ENCODE assay signal across 1 cellular context in the genomic region with DNA sequence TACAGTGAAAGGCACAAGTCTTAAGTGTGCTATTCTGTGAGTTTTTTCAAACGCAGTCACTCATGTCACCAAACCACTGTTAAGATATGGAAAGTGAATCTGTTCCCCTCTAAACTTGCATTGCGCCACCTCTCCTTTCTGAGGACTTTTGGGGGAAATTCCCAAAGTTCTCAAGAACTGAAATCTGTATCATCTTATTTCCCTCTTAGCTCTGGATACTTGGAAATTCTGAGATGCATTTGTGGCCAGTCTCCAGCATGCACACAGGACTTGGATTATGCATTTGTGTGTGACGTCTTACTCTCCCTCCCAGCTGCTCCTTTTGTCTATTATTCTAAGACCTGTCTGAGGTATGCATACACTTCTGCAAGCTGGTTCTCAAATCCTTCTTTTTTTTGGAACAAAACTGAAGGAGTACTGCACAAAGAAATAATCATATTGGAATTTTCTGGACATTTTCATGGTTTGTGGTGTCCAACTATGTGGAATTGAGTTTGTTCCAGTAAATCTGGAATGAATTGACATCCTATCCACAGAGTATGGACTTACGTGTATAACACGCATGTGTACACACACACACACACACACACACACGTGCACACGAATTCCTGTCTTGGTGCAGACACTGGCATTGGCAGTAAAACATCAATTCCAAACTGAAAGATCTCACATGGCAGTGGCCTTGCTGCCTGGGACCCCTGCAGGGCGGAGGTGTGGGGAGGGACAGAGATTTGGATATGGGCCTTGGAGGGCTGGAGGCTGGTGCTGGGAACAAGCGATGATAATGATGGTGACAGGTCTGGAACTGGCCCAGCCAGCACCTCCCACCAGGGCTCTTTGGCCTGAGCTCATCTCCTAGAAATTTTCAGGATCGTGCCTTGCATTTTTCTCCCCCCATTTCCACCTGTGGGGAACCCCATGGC.
TF ChIP-seq lines count a peak whose summit lies in the region.

No MANE protein-coding gene starts in this region.

TF ChIP-seq in GM23338, 12 proteins besides CTCF, POLR2A, EP300 and RAD21:
- TF ChIP-seq, protein P1, sequence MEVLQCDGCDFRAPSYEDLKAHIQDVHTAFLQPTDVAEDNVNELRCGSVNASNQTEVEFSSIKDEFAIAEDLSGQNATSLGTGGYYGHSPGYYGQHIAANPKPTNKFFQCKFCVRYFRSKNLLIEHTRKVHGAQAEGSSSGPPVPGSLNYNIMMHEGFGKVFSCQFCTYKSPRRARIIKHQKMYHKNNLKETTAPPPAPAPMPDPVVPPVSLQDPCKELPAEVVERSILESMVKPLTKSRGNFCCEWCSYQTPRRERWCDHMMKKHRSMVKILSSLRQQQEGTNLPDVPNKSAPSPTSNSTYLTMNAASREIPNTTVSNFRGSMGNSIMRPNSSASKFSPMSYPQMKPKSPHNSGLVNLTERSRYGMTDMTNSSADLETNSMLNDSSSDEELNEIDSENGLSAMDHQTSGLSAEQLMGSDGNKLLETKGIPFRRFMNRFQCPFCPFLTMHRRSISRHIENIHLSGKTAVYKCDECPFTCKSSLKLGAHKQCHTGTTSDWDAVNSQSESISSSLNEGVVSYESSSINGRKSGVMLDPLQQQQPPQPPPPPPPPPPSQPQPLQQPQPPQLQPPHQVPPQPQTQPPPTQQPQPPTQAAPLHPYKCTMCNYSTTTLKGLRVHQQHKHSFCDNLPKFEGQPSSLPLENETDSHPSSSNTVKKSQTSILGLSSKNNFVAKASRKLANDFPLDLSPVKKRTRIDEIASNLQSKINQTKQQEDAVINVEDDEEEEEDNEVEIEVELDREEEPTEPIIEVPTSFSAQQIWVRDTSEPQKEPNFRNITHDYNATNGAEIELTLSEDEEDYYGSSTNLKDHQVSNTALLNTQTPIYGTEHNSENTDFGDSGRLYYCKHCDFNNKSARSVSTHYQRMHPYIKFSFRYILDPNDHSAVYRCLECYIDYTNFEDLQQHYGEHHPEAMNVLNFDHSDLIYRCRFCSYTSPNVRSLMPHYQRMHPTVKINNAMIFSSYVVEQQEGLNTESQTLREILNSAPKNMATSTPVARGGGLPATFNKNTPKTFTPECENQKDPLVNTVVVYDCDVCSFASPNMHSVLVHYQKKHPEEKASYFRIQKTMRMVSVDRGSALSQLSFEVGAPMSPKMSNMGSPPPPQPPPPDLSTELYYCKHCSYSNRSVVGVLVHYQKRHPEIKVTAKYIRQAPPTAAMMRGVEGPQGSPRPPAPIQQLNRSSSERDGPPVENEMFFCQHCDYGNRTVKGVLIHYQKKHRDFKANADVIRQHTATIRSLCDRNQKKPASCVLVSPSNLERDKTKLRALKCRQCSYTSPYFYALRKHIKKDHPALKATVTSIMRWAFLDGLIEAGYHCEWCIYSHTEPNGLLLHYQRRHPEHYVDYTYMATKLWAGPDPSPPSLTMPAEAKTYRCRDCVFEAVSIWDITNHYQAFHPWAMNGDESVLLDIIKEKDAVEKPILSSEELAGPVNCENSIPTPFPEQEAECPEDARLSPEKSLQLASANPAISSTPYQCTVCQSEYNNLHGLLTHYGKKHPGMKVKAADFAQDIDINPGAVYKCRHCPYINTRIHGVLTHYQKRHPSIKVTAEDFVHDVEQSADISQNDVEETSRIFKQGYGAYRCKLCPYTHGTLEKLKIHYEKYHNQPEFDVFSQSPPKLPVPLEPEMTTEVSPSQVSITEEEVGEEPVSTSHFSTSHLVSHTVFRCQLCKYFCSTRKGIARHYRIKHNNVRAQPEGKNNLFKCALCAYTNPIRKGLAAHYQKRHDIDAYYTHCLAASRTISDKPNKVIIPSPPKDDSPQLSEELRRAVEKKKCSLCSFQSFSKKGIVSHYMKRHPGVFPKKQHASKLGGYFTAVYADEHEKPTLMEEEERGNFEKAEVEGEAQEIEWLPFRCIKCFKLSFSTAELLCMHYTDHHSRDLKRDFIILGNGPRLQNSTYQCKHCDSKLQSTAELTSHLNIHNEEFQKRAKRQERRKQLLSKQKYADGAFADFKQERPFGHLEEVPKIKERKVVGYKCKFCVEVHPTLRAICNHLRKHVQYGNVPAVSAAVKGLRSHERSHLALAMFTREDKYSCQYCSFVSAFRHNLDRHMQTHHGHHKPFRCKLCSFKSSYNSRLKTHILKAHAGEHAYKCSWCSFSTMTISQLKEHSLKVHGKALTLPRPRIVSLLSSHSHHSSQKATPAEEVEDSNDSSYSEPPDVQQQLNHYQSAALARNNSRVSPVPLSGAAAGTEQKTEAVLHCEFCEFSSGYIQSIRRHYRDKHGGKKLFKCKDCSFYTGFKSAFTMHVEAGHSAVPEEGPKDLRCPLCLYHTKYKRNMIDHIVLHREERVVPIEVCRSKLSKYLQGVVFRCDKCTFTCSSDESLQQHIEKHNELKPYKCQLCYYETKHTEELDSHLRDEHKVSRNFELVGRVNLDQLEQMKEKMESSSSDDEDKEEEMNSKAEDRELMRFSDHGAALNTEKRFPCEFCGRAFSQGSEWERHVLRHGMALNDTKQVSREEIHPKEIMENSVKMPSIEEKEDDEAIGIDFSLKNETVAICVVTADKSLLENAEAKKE (CRISPR knock-in tag; IDR thresholded peaks at IDR 0.05): no peak
- TF ChIP-seq ZNF114 (CRISPR knock-in tag; IDR thresholded peaks at IDR 0.05) (no peak), JUNB (IDR thresholded peaks at IDR 0.05; ENCODE audit: unreplicated experiment) (no peak), POLR2AphosphoS5 (IDR thresholded peaks at IDR 0.05; ENCODE audit: low read depth) (no peak), EZH2phosphoT487 (IDR thresholded peaks at IDR 0.05; ENCODE audit: unreplicated experiment) (no peak), ZNF331 (CRISPR knock-in tag; IDR thresholded peaks at IDR 0.05; ENCODE audit: low read depth) (no peak), EZH2 (IDR thresholded peaks at IDR 0.05; ENCODE audit: low read depth, unreplicated experiment) (no peak), CREB1 (CRISPR knock-in tag; IDR thresholded peaks at IDR 0.05; ENCODE audit: low read depth) (no peak), STAT1 (IDR thresholded peaks at IDR 0.05; ENCODE audit: unreplicated experiment) (no peak)
- TF ChIP-seq, protein P2, sequence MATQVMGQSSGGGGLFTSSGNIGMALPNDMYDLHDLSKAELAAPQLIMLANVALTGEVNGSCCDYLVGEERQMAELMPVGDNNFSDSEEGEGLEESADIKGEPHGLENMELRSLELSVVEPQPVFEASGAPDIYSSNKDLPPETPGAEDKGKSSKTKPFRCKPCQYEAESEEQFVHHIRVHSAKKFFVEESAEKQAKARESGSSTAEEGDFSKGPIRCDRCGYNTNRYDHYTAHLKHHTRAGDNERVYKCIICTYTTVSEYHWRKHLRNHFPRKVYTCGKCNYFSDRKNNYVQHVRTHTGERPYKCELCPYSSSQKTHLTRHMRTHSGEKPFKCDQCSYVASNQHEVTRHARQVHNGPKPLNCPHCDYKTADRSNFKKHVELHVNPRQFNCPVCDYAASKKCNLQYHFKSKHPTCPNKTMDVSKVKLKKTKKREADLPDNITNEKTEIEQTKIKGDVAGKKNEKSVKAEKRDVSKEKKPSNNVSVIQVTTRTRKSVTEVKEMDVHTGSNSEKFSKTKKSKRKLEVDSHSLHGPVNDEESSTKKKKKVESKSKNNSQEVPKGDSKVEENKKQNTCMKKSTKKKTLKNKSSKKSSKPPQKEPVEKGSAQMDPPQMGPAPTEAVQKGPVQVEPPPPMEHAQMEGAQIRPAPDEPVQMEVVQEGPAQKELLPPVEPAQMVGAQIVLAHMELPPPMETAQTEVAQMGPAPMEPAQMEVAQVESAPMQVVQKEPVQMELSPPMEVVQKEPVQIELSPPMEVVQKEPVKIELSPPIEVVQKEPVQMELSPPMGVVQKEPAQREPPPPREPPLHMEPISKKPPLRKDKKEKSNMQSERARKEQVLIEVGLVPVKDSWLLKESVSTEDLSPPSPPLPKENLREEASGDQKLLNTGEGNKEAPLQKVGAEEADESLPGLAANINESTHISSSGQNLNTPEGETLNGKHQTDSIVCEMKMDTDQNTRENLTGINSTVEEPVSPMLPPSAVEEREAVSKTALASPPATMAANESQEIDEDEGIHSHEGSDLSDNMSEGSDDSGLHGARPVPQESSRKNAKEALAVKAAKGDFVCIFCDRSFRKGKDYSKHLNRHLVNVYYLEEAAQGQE (IDR thresholded peaks at IDR 0.05; ENCODE audit: unreplicated experiment): no peak
